In genomic region chr1:35269989-35270289, GRCh38 we compare ENCODE assay signal across 9 cellular contexts. TPM values are rescaled to one million over a fixed set of nuclear protein-coding genes. Genes with fewer than 3 reads are reported as not detected.
DNase-seq lines count a peak whose midpoint lies in the region; ATAC-seq and TF ChIP-seq lines count a peak whose summit lies in the region.
"Had no signal": no experiment of that assay in that cellular context is flagged by ENCODE, and none has a peak within 500 bp of the region (broad histone marks: within the 10 kb centered on the region; RNA-seq: fewer than 3 reads in every experiment).

No MANE protein-coding gene starts in this region.

- no peak for ATAC-seq in CD4-positive, CD25-positive, alpha-beta regulatory T cell (ENCODE audit: low read depth in 2 of 2)

- H3K4me3 Mint-ChIP-seq in CD4-positive, CD25-positive, alpha-beta regulatory T cell: peak overlapping the region; percentile 86 to 97 (median 92)
- peak overlapping the region; percentile 95 for H3K4me3 Mint-ChIP-seq in neural progenitor cell

- peaks cover 73% of the 10 kb centered on the region for H3K79me2 ChIP-seq in neural progenitor cell (ENCODE audit: low read depth)

- H4K20me1 ChIP-seq in neural progenitor cell (ENCODE audit: low read depth): peaks cover 19% of the 10 kb centered on the region

- DNase-seq in CD4-positive, CD25-positive, alpha-beta regulatory T cell: no peak
- DNase-seq in LNCaP clone FGC (ENCODE audit: low read depth) (no peak), neural progenitor cell (ENCODE audit: low spot score) (no peak), NOMO-1 treated with DMSO at 0.1 percent for 48 hours (lab: John Stamatoyannopoulos, UW; ENCODE audit: unreplicated experiment) (no peak), NOMO-1 treated with dmso at 0.1 percent for 144 hours (lab: John Stamatoyannopoulos, UW; ENCODE audit: unreplicated experiment) (no peak), NOMO-1 (lab: John Stamatoyannopoulos, UW; ENCODE audit: unreplicated experiment in 2 of 2) (no peak), NCI-H748 treated with DMSO at 0.1 percent for 48 hours (lab: John Stamatoyannopoulos, UW) (no peak)
- DNase-seq: activated CD8-positive, alpha-beta memory T cell treated with anti-CD3 and anti-CD28 coated beads for 24 hours had no signal

- no peak overlapping the region for H2AFZ ChIP-seq in neural progenitor cell (replicated peaks)

- H3K9me3 Mint-ChIP-seq in CD4-positive, CD25-positive, alpha-beta regulatory T cell: peaks cover 0 to 2% (median 0%) of the 10 kb centered on the region in 7 donors
- H3K9me3 Mint-ChIP-seq in neural progenitor cell: peaks cover 3% of the 10 kb centered on the region

- H3K4me3 ChIP-seq in CD4-positive, CD25-positive, alpha-beta regulatory T cell (ENCODE audit: low read depth, low read length): peak overlapping the region; percentile 78
- H3K4me3 ChIP-seq in LNCaP clone FGC (ENCODE audit: low read depth, low read length) (peak overlapping the region; percentile 74), duodenal mucosa (ENCODE audit: low read depth in 1 of 2, low read length in 2 of 2) (peak overlapping the region; percentile 65 to 88), neural progenitor cell (peak overlapping the region; percentile 96)

- peaks cover 2% of the 10 kb centered on the region for H3K27me3 ChIP-seq in CD4-positive, CD25-positive, alpha-beta regulatory T cell (ENCODE audit: control insufficient read depth, insufficient read depth, low read length)
- H3K27me3 ChIP-seq in duodenal mucosa (ENCODE audit: control insufficient read depth in 1 of 2, insufficient read depth in 2 of 2, low read length in 2 of 2): no peaks in the 10 kb centered on the region
- no peaks in the 10 kb centered on the region for H3K27me3 ChIP-seq in neural progenitor cell

- no peak for TF ChIP-seq CTCF in LNCaP clone FGC (IDR thresholded peaks at IDR 0.05; ENCODE audit: control insufficient read depth, extremely low read depth, insufficient read depth)
- no peak for TF ChIP-seq CTCF in neural progenitor cell (IDR thresholded peaks at IDR 0.05)

- H3F3A ChIP-seq in neural progenitor cell (ENCODE audit: low read depth): no peaks in the 10 kb centered on the region

- peaks cover 11% of the 10 kb centered on the region for H3K36me3 Mint-ChIP-seq in CD4-positive, CD25-positive, alpha-beta regulatory T cell
- peaks cover 25% of the 10 kb centered on the region for H3K36me3 Mint-ChIP-seq in neural progenitor cell

- no peaks in the 10 kb centered on the region for H3K9me3 ChIP-seq in CD4-positive, CD25-positive, alpha-beta regulatory T cell (ENCODE audit: control insufficient read depth in 2 of 2, low read length in 2 of 2)
- no peaks in the 10 kb centered on the region for H3K9me3 ChIP-seq in duodenal mucosa (ENCODE audit: control insufficient read depth in 1 of 2, low read length in 2 of 2)
- no peaks in the 10 kb centered on the region for H3K9me3 ChIP-seq in neural progenitor cell (ENCODE audit: low read depth)

- H3K27me3 Mint-ChIP-seq in CD4-positive, CD25-positive, alpha-beta regulatory T cell: peaks cover 10% of the 10 kb centered on the region
- no peaks in the 10 kb centered on the region for H3K27me3 Mint-ChIP-seq in neural progenitor cell (ENCODE audit: insufficient read depth, low read depth)

- peaks cover 11 to 43% (median 33%) of the 10 kb centered on the region in 4 donors for H3K4me1 Mint-ChIP-seq in CD4-positive, CD25-positive, alpha-beta regulatory T cell
- peaks cover 18% of the 10 kb centered on the region for H3K4me1 Mint-ChIP-seq in neural progenitor cell

- peak overlapping the region; percentile 45 to 80 for H3K9ac ChIP-seq in duodenal mucosa (ENCODE audit: low read depth in 1 of 2, low read length in 2 of 2)
- peak overlapping the region; percentile 94 for H3K9ac ChIP-seq in neural progenitor cell

- H3K27ac Mint-ChIP-seq in CD4-positive, CD25-positive, alpha-beta regulatory T cell: peak overlapping the region; percentile 76 to 87 (median 84)
- H3K27ac Mint-ChIP-seq in neural progenitor cell: no peak overlapping the region

- peaks cover 14% of the 10 kb centered on the region for H3K4me1 ChIP-seq in CD4-positive, CD25-positive, alpha-beta regulatory T cell (ENCODE audit: control insufficient read depth, insufficient read depth, low read length, poor library complexity, severe bottlenecking)
- H3K4me1 ChIP-seq in duodenal mucosa (ENCODE audit: control insufficient read depth in 1 of 2, insufficient read depth in 2 of 2, low read length in 2 of 2) (peaks cover 13 to 20% of the 10 kb centered on the region in 2 donors), neural progenitor cell (peaks cover 11% of the 10 kb centered on the region)

- H3K36me3 ChIP-seq in CD4-positive, CD25-positive, alpha-beta regulatory T cell (ENCODE audit: control insufficient read depth, insufficient read depth, low read length): no peaks in the 10 kb centered on the region
- H3K36me3 ChIP-seq in duodenal mucosa (ENCODE audit: control insufficient read depth in 1 of 2, insufficient read depth in 2 of 2, low read length in 2 of 2) (no peaks in the 10 kb centered on the region), neural progenitor cell (no peaks in the 10 kb centered on the region)

- peak overlapping the region; percentile 81 for H3K4me2 ChIP-seq in neural progenitor cell

- H3K27ac ChIP-seq in CD4-positive, CD25-positive, alpha-beta regulatory T cell (ENCODE audit: insufficient read depth, low read length, poor library complexity, severe bottlenecking): no peak overlapping the region
- no peak overlapping the region for H3K27ac ChIP-seq in duodenal mucosa (ENCODE audit: low read depth, low read length)
- no peak overlapping the region for H3K27ac ChIP-seq in neural progenitor cell

RNA-seq across cellular contexts. Expression of gene ZMYM4, which starts 1.4 kb away (rescaled TPM):
- 27.2 TPM for total RNA-seq in CD4-positive, CD25-positive, alpha-beta regulatory T cell
- polyA plus RNA-seq in CD4-positive, CD25-positive, alpha-beta regulatory T cell: 10 to 100 TPM; 21.6 to 31.3 (median 26.0) TPM
- total RNA-seq in neural progenitor cell (ENCODE audit: low replicate concordance): 66.5 and 106 TPM in 2 replicates
